ENCODE assay signal across 8 cellular contexts in genomic region chr19:53466726-53467125, GRCh38. TPM values are rescaled to one million over a fixed set of nuclear protein-coding genes. Genes with fewer than 3 reads are reported as not detected.
DNase-seq lines count a peak whose midpoint lies in the region; ATAC-seq and TF ChIP-seq lines count a peak whose summit lies in the region.

No MANE protein-coding gene starts in this region.

- H3K27ac ChIP-seq in HUES6 (ENCODE audit: low read depth, low read length) = no peak overlapping the region
- H3K27ac ChIP-seq in dorsolateral prefrontal cortex = no peak overlapping the region

- peaks cover under 1% of the 10 kb centered on the region; the same call in 1 of the 2 replicates for H3K36me3 ChIP-seq in HUES6 (ENCODE audit: control insufficient read depth, insufficient read depth, low read length)

- DNase-seq in AG09309 (ENCODE audit: low read depth) (no peak), dorsolateral prefrontal cortex (no peak), natural killer cell (no peak), NCI-H1417 treated with DMSO at 0.1 percent for 48 hours (lab: John Stamatoyannopoulos, UW) (no peak), SKM-1 (lab: John Stamatoyannopoulos, UW; ENCODE audit: unreplicated experiment) (no peak)

- intact Hi-C loops in dorsolateral prefrontal cortex (cut with DNase I) (loop anchor here (2.0 to 5.0 kb wide), 2 partner anchors 34 kb away; partner anchors contain the start of gene ZNF761 (in 1 of the 2)), natural killer cell (cut with micrococcal nuclease) (loop anchor here (2.0 to 10.0 kb wide), 2 partner anchors 36 to 272 kb away; partner anchors contain the start of genes ZNF665 and ZNF761)

- peaks cover 26 to 33% of the 10 kb centered on the region in 2 donors for H3K4me1 Mint-ChIP-seq in natural killer cell

- H3K9me3 Mint-ChIP-seq in natural killer cell = peaks cover 6 to 7% of the 10 kb centered on the region in 2 donors

- H3K9me3 ChIP-seq in HUES6 (ENCODE audit: control insufficient read depth, insufficient read depth, low read depth, low read length) = no peaks in the 10 kb centered on the region

- TF ChIP-seq CTCF in AG09309 (IDR thresholded peaks at IDR 0.05; ENCODE audit: control insufficient read depth, insufficient read depth, low read depth, low read length, missing control alignments) = no peak
- TF ChIP-seq CTCF in dorsolateral prefrontal cortex (IDR thresholded peaks at IDR 0.05 in 54 of 56, conservative IDR thresholded peaks at IDR 0.05 in 2 of 56; ENCODE audit: low read depth in 1 of 56, partially characterized antibody in 56 of 56) = peak in 4 of 56 donors; percentile 5 to 13 (median 8)
- no peak for TF ChIP-seq CTCF in natural killer cell (IDR thresholded peaks at IDR 0.05)

- peaks cover 10% of the 10 kb centered on the region; the same call in 1 of the 2 replicates for H3K4me1 ChIP-seq in HUES6 (ENCODE audit: control insufficient read depth, insufficient read depth, low read length)

- H3K27me3 ChIP-seq in HUES6 (ENCODE audit: control insufficient read depth, insufficient read depth, low read length) (no peaks in the 10 kb centered on the region), dorsolateral prefrontal cortex (peaks cover 0 to 5% (median 0%) of the 10 kb centered on the region in 45 donors)

- peaks cover 15 to 18% of the 10 kb centered on the region in 2 donors for H3K27me3 Mint-ChIP-seq in natural killer cell (ENCODE audit: low read depth in 2 of 2)

- peak overlapping the region; percentile 14 to 79 for H3K27ac Mint-ChIP-seq in natural killer cell

- peak overlapping the region; percentile 89 for H3K4me3 ChIP-seq in AG09309 (ENCODE audit: control insufficient read depth, low read depth, low read length)
- H3K4me3 ChIP-seq in HUES6 (ENCODE audit: low read depth, low read length) = peak overlapping the region; percentile 97
- peak overlapping the region; percentile 47 to 83 (median 70) for H3K4me3 ChIP-seq in dorsolateral prefrontal cortex

- peak overlapping the region; percentile 88 for H3K4me3 Mint-ChIP-seq in natural killer cell

- no peak for ATAC-seq in natural killer cell
- ATAC-seq in HG03571 (IDR thresholded peaks at IDR 0.05; ENCODE audit: unreplicated experiment) = no peak
- no peak for ATAC-seq in GM18502 (IDR thresholded peaks at IDR 0.05; ENCODE audit: poor library complexity, unreplicated experiment)

- peaks cover 14% of the 10 kb centered on the region for H3K36me3 Mint-ChIP-seq in natural killer cell

- no peak overlapping the region for H3K9ac ChIP-seq in HUES6 (ENCODE audit: low read length)

RNA-seq across cellular contexts. Expression of gene ZNF813, which starts 0.8 kb away (rescaled TPM):
- total RNA-seq in dorsolateral prefrontal cortex (1 to 10 TPM in 100 of 120 experiments, under 1 TPM in 20; 0.55 to 6.6 (median 1.5) TPM), natural killer cell (1 to 10 TPM; 2.5 to 5.0 (median 3.1) TPM)

RNA-seq across cellular contexts. Expression of gene ZNF761, which starts 34.9 kb away (rescaled TPM):
- 10 to 100 TPM in 28 of 120 experiments, 1 to 10 TPM in 92; 4.5 to 17.6 (median 8.0) TPM for total RNA-seq in dorsolateral prefrontal cortex
- 1 to 10 TPM; 6.8 to 8.9 (median 8.5) TPM for total RNA-seq in natural killer cell
